ENCODE assay signal across 7 cellular contexts in genomic region chr17:29138991-29139682, GRCh38. TPM values are rescaled to one million over a fixed set of nuclear protein-coding genes. Genes with fewer than 3 reads are reported as not detected.
DNase-seq lines count a peak whose midpoint lies in the region; ATAC-seq and TF ChIP-seq lines count a peak whose summit lies in the region.

No MANE protein-coding gene starts in this region.

- H2BK120ac ChIP-seq in mesendoderm (ENCODE audit: low read depth, low read length) = no peak overlapping the region

- no peak overlapping the region for H2BK5ac ChIP-seq in mesendoderm (ENCODE audit: low read length)

- TF ChIP-seq CTCF in coronary artery (IDR thresholded peaks at IDR 0.05) (no peak), nephron (IDR thresholded peaks at IDR 0.05; ENCODE audit: unreplicated experiment in 3 of 3) (no peak)

- H3K4me1 Mint-ChIP-seq in nephron = peaks cover 65% of the 10 kb centered on the region

- no peak overlapping the region for H3K9ac ChIP-seq in mesendoderm (ENCODE audit: low read length)

- H3K79me2 ChIP-seq in mesendoderm (ENCODE audit: control insufficient read depth, insufficient read depth, low read length) = no peaks in the 10 kb centered on the region

- H4K5ac ChIP-seq in mesendoderm (ENCODE audit: low read length) = no peak overlapping the region

- H3K4me1 ChIP-seq in mesendoderm (ENCODE audit: control insufficient read depth, low read depth, low read length) = peaks cover 3% of the 10 kb centered on the region

- no peak overlapping the region for H4K8ac ChIP-seq in mesendoderm (ENCODE audit: low read depth, low read length)

- peak overlapping the region; percentile 86 to 94 for H3K27ac ChIP-seq in coronary artery
- no peak overlapping the region for H3K27ac ChIP-seq in mesendoderm (ENCODE audit: low read depth, low read length)

- H3K27me3 ChIP-seq in mesendoderm (ENCODE audit: insufficient read depth, low read length, poor library complexity) = no peaks in the 10 kb centered on the region

- H3K9me3 Mint-ChIP-seq in nephron = no peaks in the 10 kb centered on the region

- DNase-seq in NOMO-1 treated with dmso at 0.1 percent for 144 hours (lab: John Stamatoyannopoulos, UW; ENCODE audit: unreplicated experiment) (peak; percentile 57), coronary artery (ENCODE audit: low spot score) (no peak), NCI-H446 (lab: John Stamatoyannopoulos, UW) (no peak), NCI-H1694 treated with DMSO at 0.1 percent for 48 hours (lab: John Stamatoyannopoulos, UW) (no peak), mesendoderm (no peak)

- H3K36me3 ChIP-seq in mesendoderm (ENCODE audit: control insufficient read depth, insufficient read depth, low read length) = no peaks in the 10 kb centered on the region

- H3K4ac ChIP-seq in mesendoderm (ENCODE audit: low read depth, low read length) = no peak overlapping the region

- H3K18ac ChIP-seq in mesendoderm (ENCODE audit: low read length) = no peak overlapping the region

- no peak overlapping the region for H3K23ac ChIP-seq in mesendoderm (ENCODE audit: low read length)

- no CpG with 5 or more reads among the region's 13 CpGs for WGBS in mesendoderm (ENCODE audit: extremely low coverage, insufficient coverage, low lambda C conversion rate)

- H3K79me1 ChIP-seq in mesendoderm (ENCODE audit: low read length) = no peaks in the 10 kb centered on the region

- H2BK15ac ChIP-seq in mesendoderm (replicated peaks; ENCODE audit: low read depth) = no peak overlapping the region

- peak; percentile 36 for ATAC-seq in GM19452 (IDR thresholded peaks at IDR 0.05; ENCODE audit: unreplicated experiment)

- peak overlapping the region; percentile 88 to 100 (median 98) for H3K27ac Mint-ChIP-seq in nephron

- H3K4me3 Mint-ChIP-seq in nephron = peak overlapping the region; percentile 76 to 89 (median 82)

- no peaks in the 10 kb centered on the region for H3K36me3 Mint-ChIP-seq in nephron (ENCODE audit: low read depth)

- no peak overlapping the region for H3K4me2 ChIP-seq in mesendoderm (ENCODE audit: low read length)

- H3K4me3 ChIP-seq in coronary artery (peak overlapping the region; percentile 68), mesendoderm (ENCODE audit: low read length) (no peak overlapping the region)

- no peaks in the 10 kb centered on the region for H3K27me3 Mint-ChIP-seq in nephron (ENCODE audit: low read depth)

- no peak overlapping the region for H2AK5ac ChIP-seq in mesendoderm (ENCODE audit: low read length)

- H3K56ac ChIP-seq in mesendoderm (ENCODE audit: low read length) = no peak overlapping the region

RNA-seq across cellular contexts. Expression of gene MYO18A, which starts 41.1 kb away (rescaled TPM):
- polyA plus RNA-seq in mesendoderm (2013, experiment 1 of 2) = 12.7 TPM
- 11.4 TPM for polyA plus RNA-seq in mesendoderm (2013, experiment 2 of 2)
